10 cellular contexts compared by ENCODE assay signal in genomic region chr9:92100237-92100911, GRCh38.
DNase-seq lines count a peak whose midpoint lies in the region; ATAC-seq lines count a peak whose summit lies in the region.
"Had no signal": no experiment of that assay in that cellular context is flagged by ENCODE, and none has a peak within 500 bp of the region (broad histone marks: within the 10 kb centered on the region; RNA-seq: fewer than 3 reads in every experiment).

No MANE protein-coding gene starts in this region.

- H3K9me3 Mint-ChIP-seq in effector memory CD8-positive, alpha-beta T cell = no peaks in the 10 kb centered on the region

- H3K27ac ChIP-seq in substantia nigra (ENCODE audit: low read depth, low read length, poor library complexity, severe bottlenecking) = no peak overlapping the region

- peak overlapping the region in 1 of 2 donors; percentile 68 for H3K27ac Mint-ChIP-seq in effector memory CD8-positive, alpha-beta T cell

- peaks cover 20 to 33% of the 10 kb centered on the region in 2 donors for H3K4me1 Mint-ChIP-seq in effector memory CD8-positive, alpha-beta T cell (ENCODE audit: low read depth in 2 of 2)

- in situ Hi-C loops in ACHN (cut with HindIII; ENCODE audit: low pct_ligation_motif_present, low pct_unique_long_range_greater_than_20kb, low sequenced_read_pairs) = no loop called here

- peaks cover 21% of the 10 kb centered on the region for H3K36me3 Mint-ChIP-seq in effector memory CD8-positive, alpha-beta T cell (ENCODE audit: insufficient read depth)

- peak; percentile 76 for DNase-seq in ACHN
- DNase-seq in HK-2 (ENCODE audit: unreplicated experiment) = peak; percentile 78
- peak; percentile 85 for DNase-seq in amniotic epithelial cell (ENCODE audit: low read depth)
- peak; percentile 36 for DNase-seq in iPS-NIHi7 (ENCODE audit: extremely low spot score)
- no peak for DNase-seq in substantia nigra (lab: John Stamatoyannopoulos, UW)
- DNase-seq in NOMO-1 (lab: John Stamatoyannopoulos, UW; ENCODE audit: unreplicated experiment in 2 of 2) = no peak
- no peak for DNase-seq in effector memory CD8-positive, alpha-beta T cell
- no peak for DNase-seq in putamen (ENCODE audit: low spot score)
- DNase-seq: KG1 had no signal

- H3K4me3 Mint-ChIP-seq in effector memory CD8-positive, alpha-beta T cell = no peak overlapping the region

- no peak for ATAC-seq in effector memory CD8-positive, alpha-beta T cell (replicated peaks)
- ATAC-seq: activated CD4-positive, CD25-positive, alpha-beta regulatory T cell treated with anti-CD3 and anti-CD28 coated beads, Interleukin-2, amount 50 U/mL, for 24 hours had no signal

- H3K27me3 Mint-ChIP-seq in effector memory CD8-positive, alpha-beta T cell = no peaks in the 10 kb centered on the region

Comparison
In these comparisons a context has a peak if more than half of its experiments do, and no peak if none do; other contexts are left out.
1. DNase-seq: peak in ACHN (single experiment), HK-2 (single experiment), amniotic epithelial cell (single experiment) and iPS-NIHi7 (single experiment); none in substantia nigra (0 of 49), NOMO-1 (0 of 2), effector memory CD8-positive, alpha-beta T cell (0 of 3) and putamen (single experiment).